In the genomic region with DNA sequence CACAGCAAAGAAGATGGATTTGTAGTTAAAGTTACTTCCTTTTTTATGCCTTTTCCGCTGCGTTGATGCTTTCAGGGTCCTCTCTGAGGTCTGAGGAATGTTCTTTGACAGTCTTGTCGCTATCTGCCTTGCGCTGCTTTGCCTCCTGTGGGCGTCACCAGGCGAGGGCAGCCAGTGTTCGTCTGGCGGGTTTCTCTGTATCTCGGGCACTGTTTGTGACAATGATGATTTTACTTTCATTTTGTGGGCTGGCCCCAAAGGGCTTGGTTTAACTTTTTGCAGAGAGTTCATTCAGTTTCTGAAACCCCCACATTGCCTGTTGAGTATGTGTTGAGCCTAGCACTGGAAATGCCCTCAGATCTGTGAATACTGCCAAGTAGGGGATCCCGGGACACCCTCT, we compare ENCODE assay signal across 9 cellular contexts. TPM values are rescaled to one million over a fixed set of nuclear protein-coding genes. Genes with fewer than 3 reads are reported as not detected.
A peak's percentile ranks its signal among the peaks of the same experiment; 100 is the strongest.
DNase-seq lines count a peak whose midpoint lies in the region; ATAC-seq and TF ChIP-seq lines count a peak whose summit lies in the region.
"Had no signal": no experiment of that assay in that cellular context is flagged by ENCODE, and none has a peak within 500 bp of the region (broad histone marks: within the 10 kb centered on the region; RNA-seq: fewer than 3 reads in every experiment).

No MANE protein-coding gene starts in this region.

- H2BK12ac ChIP-seq in trophoblast cell (ENCODE audit: low read length): no peak overlapping the region

- H2AK5ac ChIP-seq in trophoblast cell (ENCODE audit: low read length): no peak overlapping the region

- H4K12ac ChIP-seq in trophoblast cell (ENCODE audit: low read depth, low read length): no peak overlapping the region

- no peak for TF ChIP-seq POLR2A in erythroblast (IDR thresholded peaks at IDR 0.05; ENCODE audit: low read length)

- peak; percentile 69 to 77 for DNase-seq in activated CD4-positive, alpha-beta T cell treated with anti-CD3 and anti-CD28 coated beads, Interleukin-2, amount 50 U/mL, for 48 hours
- DNase-seq in erythroblast (lab: John Stamatoyannopoulos, UW): peak; percentile 87 to 89
- peak; percentile 70 to 72 for DNase-seq in stimulated activated CD4-positive, alpha-beta T cell treated with anti-CD3 and anti-CD28 coated beads, Interleukin-2, amount 100 ng/mL, for 24 hours
- no peak for DNase-seq in trophoblast cell
- no peak for DNase-seq in NCI-H524 treated with DMSO at 0.1 percent for 48 hours (lab: John Stamatoyannopoulos, UW)
- no peak for DNase-seq in MG63
- DNase-seq: left cardiac atrium had no signal

- no peak overlapping the region for H3K4ac ChIP-seq in trophoblast cell (ENCODE audit: low read depth, low read length)

- H3K9me3 ChIP-seq in trophoblast cell (ENCODE audit: insufficient read depth, low read depth, low read length): no peaks in the 10 kb centered on the region
- H3K9me3 ChIP-seq in MG63: no peaks in the 10 kb centered on the region

- H3K9ac ChIP-seq in trophoblast cell (ENCODE audit: low read length): no peak overlapping the region

- ATAC-seq in GM19025 (IDR thresholded peaks at IDR 0.05; ENCODE audit: low read depth, unreplicated experiment) (peak; percentile 82), HG03280 (IDR thresholded peaks at IDR 0.05; ENCODE audit: unreplicated experiment) (peak; percentile 60)

- no peak overlapping the region for H2AFZ ChIP-seq in trophoblast cell (ENCODE audit: insufficient read depth, low read length, poor library complexity)

- H3K14ac ChIP-seq in trophoblast cell (ENCODE audit: low read length): no peak overlapping the region

- H3K27ac ChIP-seq in trophoblast cell (ENCODE audit: low read depth, low read length): no peak overlapping the region

- no peak overlapping the region for H2BK5ac ChIP-seq in trophoblast cell (ENCODE audit: low read depth, low read length, poor library complexity)

- H2BK120ac ChIP-seq in trophoblast cell (ENCODE audit: insufficient read depth, low read length, poor library complexity): no peak overlapping the region

- H3K79me1 ChIP-seq in trophoblast cell (ENCODE audit: low read length): no peaks in the 10 kb centered on the region

- no peak overlapping the region for H3K18ac ChIP-seq in trophoblast cell (ENCODE audit: low read length)

- no CpG with 5 or more reads among the region's 10 CpGs for WGBS in trophoblast cell (ENCODE audit: extremely low coverage, insufficient coverage, insufficient read length)

- no peaks in the 10 kb centered on the region for H3K4me1 ChIP-seq in trophoblast cell (ENCODE audit: control insufficient read depth in 1 of 2, insufficient read depth in 2 of 2, low read length in 2 of 2)

- H3K27me3 ChIP-seq in trophoblast cell (ENCODE audit: insufficient read depth, low read length) (no peaks in the 10 kb centered on the region), MG63 (no peaks in the 10 kb centered on the region)

- H3K4me3 ChIP-seq in trophoblast cell (ENCODE audit: low read depth, low read length): no peak overlapping the region
- H3K4me3 ChIP-seq in MG63: no peak overlapping the region

- H3K4me2 ChIP-seq in trophoblast cell (ENCODE audit: low read length): no peak overlapping the region

- no peak overlapping the region for H4K8ac ChIP-seq in trophoblast cell (ENCODE audit: low read depth, low read length)

- no peak overlapping the region for H3K23ac ChIP-seq in trophoblast cell (ENCODE audit: low read length)

- H3K36me3 ChIP-seq in trophoblast cell (ENCODE audit: control insufficient read depth in 1 of 2, insufficient read depth in 2 of 2, low read length in 2 of 2): peaks cover 3 to 7% of the 10 kb centered on the region in 2 experiments
- H3K36me3 ChIP-seq in MG63: peaks cover 9% of the 10 kb centered on the region

- no peaks in the 10 kb centered on the region for H3K79me2 ChIP-seq in trophoblast cell (ENCODE audit: control insufficient read depth, insufficient read depth, low read length, poor library complexity)

- H4K91ac ChIP-seq in trophoblast cell (ENCODE audit: low read depth, low read length): no peak overlapping the region

RNA-seq across cellular contexts. Expression of a gene that starts 24.6 kb away (rescaled TPM):
- 16.8 and 16.9 TPM in 2 replicates for polyA plus RNA-seq in trophoblast cell (2013)
- 7.7 and 50.2 TPM in 2 replicates for total RNA-seq in MG63 (2014; rRNA removed; shearing (Covaris generic); ENCODE audit: low replicate concordance)

Comparison
In these comparisons a context has a peak if more than half of its experiments do, and no peak if none do; other contexts are left out.
1. DNase-seq: peak in activated CD4-positive, alpha-beta T cell treated with anti-CD3 and anti-CD28 coated beads, Interleukin-2, amount 50 U/mL, for 48 hours (2 of 2), erythroblast (2 of 2) and stimulated activated CD4-positive, alpha-beta T cell treated with anti-CD3 and anti-CD28 coated beads, Interleukin-2, amount 100 ng/mL, for 24 hours (2 of 2); none in trophoblast cell (0 of 2), NCI-H524 treated with DMSO at 0.1 percent for 48 hours (single experiment) and MG63 (single experiment).